In genomic region chr4:150366487-150366999, GRCh38 we compare ENCODE assay signal across 9 cellular contexts.
A peak's percentile ranks its signal among the peaks of the same experiment; 100 is the strongest.
DNase-seq lines count a peak whose midpoint lies in the region; ATAC-seq, FAIRE-seq and TF ChIP-seq lines count a peak whose summit lies in the region.
"Had no signal": no experiment of that assay in that cellular context is flagged by ENCODE, and none has a peak within 500 bp of the region (broad histone marks: within the 10 kb centered on the region; RNA-seq: fewer than 3 reads in every experiment).

No MANE protein-coding gene starts in this region.

- no peak for TF ChIP-seq EP300 in K562 (IDR thresholded peaks at IDR 0.05; ENCODE audit: low read length)

- no peaks in the 10 kb centered on the region for H3K36me3 ChIP-seq in K562 (ENCODE audit: control insufficient read depth, insufficient read depth, low read length)

- no peak for TF ChIP-seq RAD21 in K562 (CRISPR knock-in tag; conservative IDR thresholded peaks at IDR 0.05 in 1 of 2, IDR thresholded peaks at IDR 0.05 in 1 of 2)

- no peak for TF ChIP-seq POLR2A in K562 (conservative IDR thresholded peaks at IDR 0.05)

- no peak overlapping the region for H3K4me2 ChIP-seq in K562 (ENCODE audit: insufficient read depth, low read length)

- DNase-seq in COR-L47 (lab: John Stamatoyannopoulos, UW) (peak; percentile 50), NCI-H128 (lab: John Stamatoyannopoulos, UW; ENCODE audit: unreplicated experiment) (peak; percentile 94), K562 (ENCODE audit: extremely low read depth in 1 of 4, low spot score in 3 of 4) (no peak), left lobe of liver (ENCODE audit: low spot score) (no peak), RWPE1 (ENCODE audit: low spot score) (no peak)
- DNase-seq in activated CD4-positive, CD25-positive, alpha-beta regulatory T cell treated with anti-CD3 and anti-CD28 coated beads, Interleukin-2, amount 50 U/mL, for 72 hours = no peak

- BruUV-seq in K562 (replicated peaks; lab: Mats Ljungman, UMichigan) = no TSS peak

- H3K4me3 ChIP-seq in K562 = no peak overlapping the region

- H3K27ac ChIP-seq in K562 (ENCODE audit: extremely low read depth, low read depth, low read length) (no peak overlapping the region), RWPE1 (no peak overlapping the region)
- H3K27ac ChIP-seq: HL-60 had no signal

- peak overlapping the region in 1 of 2 experiments; percentile 48; a peak in 1 of 4 replicates for H3K9ac ChIP-seq in K562 (ENCODE audit: insufficient read depth in 1 of 2, low read depth in 2 of 2, low read length in 2 of 2)

- H4K20me1 ChIP-seq in K562 (replicated peaks; ENCODE audit: control insufficient read depth, insufficient read depth, low read length) = no peaks in the 10 kb centered on the region

- in situ Hi-C loops in K562 (cut with MboI) = no loop called here

- CTCF ChIA-PET in K562 (lab: Yijun Ruan, JAX; ENCODE audit: low intra/inter-chr PET ratio) (no interaction called here), RWPE1 (lab: Yijun Ruan, JAX) (no interaction called here)

- intact Hi-C loops in K562 (cut with micrococcal nuclease) = no loop called here

- WGBS in K562 (ENCODE audit: insufficient coverage, low coverage, missing lambda C conversion rate) = 41% methylated on average over 2 of the region's 2 CpGs

- H3K9me1 ChIP-seq in K562 (ENCODE audit: control insufficient read depth, insufficient read depth, low read length) = no peaks in the 10 kb centered on the region

- no peak for TF ChIP-seq CTCF in K562 (IDR thresholded peaks at IDR 0.05 in 2 of 3, conservative IDR thresholded peaks at IDR 0.05 in 1 of 3; ENCODE audit: insufficient read depth in 2 of 3, low read depth in 1 of 3, low read length in 3 of 3)
- TF ChIP-seq CTCF in RWPE1 (conservative IDR thresholded peaks at IDR 0.05; ENCODE audit: low read depth) = no peak

- H3K27me3 ChIP-seq in K562 (ENCODE audit: control insufficient read depth in 2 of 2, insufficient read depth in 2 of 2, low read length in 2 of 2) = no peaks in the 10 kb centered on the region

- H3K9me3 ChIP-seq in K562 (replicated peaks; ENCODE audit: control insufficient read depth, insufficient read depth, low read depth, low read length) = no peaks in the 10 kb centered on the region

- peak; percentile 69 for ATAC-seq in GM21390 (IDR thresholded peaks at IDR 0.05; ENCODE audit: unreplicated experiment)
- ATAC-seq in K562 = peak; percentile 57
- ATAC-seq in HG03354 (IDR thresholded peaks at IDR 0.05; ENCODE audit: poor library complexity, severe bottlenecking, unreplicated experiment) = no peak
- ATAC-seq in left lobe of liver = no peak

- H3K79me2 ChIP-seq in K562 (ENCODE audit: control insufficient read depth, insufficient read depth, low read length) = no peaks in the 10 kb centered on the region

- peaks cover 0 to 14% of the 10 kb centered on the region in 2 experiments; a peak in 1 of 5 replicates for H3K4me1 ChIP-seq in K562 (replicated peaks in 1 of 2; ENCODE audit: control insufficient read depth in 2 of 2, insufficient read depth in 2 of 2, low read length in 2 of 2)

- FAIRE-seq in K562 (lab: Jason Lieb, UNC) = no peak

- POLR2A ChIA-PET in K562 (lab: Yijun Ruan, JAX) = interaction anchor here (0.6 to 1.1 kb wide), 2 partner anchors 175 to 211 kb away, joined by 3 read pairs; no protein-coding TSS in a partner anchor
- POLR2A ChIA-PET in RWPE1 (lab: Yijun Ruan, JAX; ENCODE audit: low non-redundant PET) = no interaction called here

- no peak overlapping the region for H2AFZ ChIP-seq in K562 (ENCODE audit: low read depth, low read length)

TF ChIP-seq in K562, 482 proteins besides CTCF, POLR2A, EP300 and RAD21:
- TF ChIP-seq SNRNP70 (optimal IDR thresholded peaks at IDR 0.05; ENCODE audit: low read depth, low read length) = no peak
- 0 out of 4 replicates have a peak, but pooled peaks of 1 of the 2 experiments have one; percentile 33 for TF ChIP-seq MAZ (CRISPR knock-in tag; conservative IDR thresholded peaks at IDR 0.05 in 1 of 2, IDR thresholded peaks at IDR 0.05 in 1 of 2)

Comparison
In these comparisons a context has a peak if more than half of its experiments do, and no peak if none do; other contexts are left out.
1. DNase-seq: peak in COR-L47 (single experiment) and NCI-H128 (single experiment); none in K562 (0 of 4), left lobe of liver (single experiment), RWPE1 (single experiment) and activated CD4-positive, CD25-positive, alpha-beta regulatory T cell treated with anti-CD3 and anti-CD28 coated beads, Interleukin-2, amount 50 U/mL, for 72 hours (single experiment).
2. ATAC-seq: peak in GM21390 (single experiment) and K562 (single experiment); none in HG03354 (single experiment) and left lobe of liver (single experiment).